In genomic region chr19:38690832-38691231, GRCh38 we compare ENCODE assay signal across 13 cellular contexts. TPM values are rescaled to one million over a fixed set of nuclear protein-coding genes. Genes with fewer than 3 reads are reported as not detected.
DNase-seq lines count a peak whose midpoint lies in the region; ATAC-seq and TF ChIP-seq lines count a peak whose summit lies in the region.
"Had no signal": no experiment of that assay in that cellular context is flagged by ENCODE, and none has a peak within 500 bp of the region (broad histone marks: within the 10 kb centered on the region; RNA-seq: fewer than 3 reads in every experiment).

No MANE protein-coding gene starts in this region.

- H3K27me3 ChIP-seq in upper lobe of left lung, result no peaks in the 10 kb centered on the region

- peaks cover 95% of the 10 kb centered on the region for H3K4me1 Mint-ChIP-seq in activated CD4-positive, alpha-beta memory T cell treated with anti-CD3 and anti-CD28 coated beads, Interleukin-2, amount 10 ng/mL, durations not matched to agents 7 days and 5 days
- H3K4me1 Mint-ChIP-seq in activated CD4-positive, alpha-beta memory T cell treated with anti-CD3 and anti-CD28 coated beads for 36 hours (ENCODE audit: low read depth), result peaks cover 66% of the 10 kb centered on the region
- peaks cover 95% of the 10 kb centered on the region for H3K4me1 Mint-ChIP-seq in dendritic cell treated with granulocyte-macrophage colony-stimulating factor and Interleukin-4, amounts not matched to agents 40 ng/mL and 50 ng/mL, for 4 days (ENCODE audit: low read depth)
- H3K4me1 Mint-ChIP-seq in natural killer cell treated with Interleukin-12 subunit alpha and Interleukin-12 subunit beta and Interleukin-15 and Interleukin-18, amount 100 ng/mL, for 72 hours (ENCODE audit: low read depth in 2 of 2), result peaks cover 72 to 75% of the 10 kb centered on the region in 2 donors
- H3K4me1 Mint-ChIP-seq in activated T-cell treated with anti-CD3 and anti-CD28 coated beads, Interleukin-2, amount 50 U/mL, for 72 hours (ENCODE audit: low read depth), result peaks cover 47% of the 10 kb centered on the region

- no peaks in the 10 kb centered on the region for H3K9me3 ChIP-seq in upper lobe of left lung

- H3K9me3 Mint-ChIP-seq in activated CD4-positive, alpha-beta memory T cell treated with anti-CD3 and anti-CD28 coated beads, Interleukin-2, amount 10 ng/mL, durations not matched to agents 7 days and 5 days, result no peaks in the 10 kb centered on the region
- no peaks in the 10 kb centered on the region for H3K9me3 Mint-ChIP-seq in activated CD4-positive, alpha-beta memory T cell treated with anti-CD3 and anti-CD28 coated beads for 36 hours
- H3K9me3 Mint-ChIP-seq in dendritic cell treated with granulocyte-macrophage colony-stimulating factor and Interleukin-4, amounts not matched to agents 40 ng/mL and 50 ng/mL, for 4 days, result no peaks in the 10 kb centered on the region
- H3K9me3 Mint-ChIP-seq in natural killer cell treated with Interleukin-12 subunit alpha and Interleukin-12 subunit beta and Interleukin-15 and Interleukin-18, amount 100 ng/mL, for 72 hours, result no peaks in the 10 kb centered on the region
- no peaks in the 10 kb centered on the region for H3K9me3 Mint-ChIP-seq in activated T-cell treated with anti-CD3 and anti-CD28 coated beads, Interleukin-2, amount 50 U/mL, for 72 hours
- H3K9me3 Mint-ChIP-seq: activated naive CD4-positive, alpha-beta T cell treated with anti-CD3 and anti-CD28 coated beads, Interleukin-2, amount 10 ng/mL, durations not matched to agents 7 days and 5 days had no signal

- WGBS in upper lobe of left lung, 2 donors, result 78 to 84% methylated on average over 7 of the region's 7 CpGs

- H3K36me3 ChIP-seq in upper lobe of left lung, result peaks cover 0 to 33% (median 6%) of the 10 kb centered on the region in 4 donors

- no peaks in the 10 kb centered on the region for H3K27me3 Mint-ChIP-seq in activated CD4-positive, alpha-beta memory T cell treated with anti-CD3 and anti-CD28 coated beads, Interleukin-2, amount 10 ng/mL, durations not matched to agents 7 days and 5 days
- H3K27me3 Mint-ChIP-seq in activated CD4-positive, alpha-beta memory T cell treated with anti-CD3 and anti-CD28 coated beads for 36 hours, result no peaks in the 10 kb centered on the region
- no peaks in the 10 kb centered on the region for H3K27me3 Mint-ChIP-seq in dendritic cell treated with granulocyte-macrophage colony-stimulating factor and Interleukin-4, amounts not matched to agents 40 ng/mL and 50 ng/mL, for 4 days
- no peaks in the 10 kb centered on the region for H3K27me3 Mint-ChIP-seq in natural killer cell treated with Interleukin-12 subunit alpha and Interleukin-12 subunit beta and Interleukin-15 and Interleukin-18, amount 100 ng/mL, for 72 hours
- no peaks in the 10 kb centered on the region for H3K27me3 Mint-ChIP-seq in activated T-cell treated with anti-CD3 and anti-CD28 coated beads, Interleukin-2, amount 50 U/mL, for 72 hours (ENCODE audit: low read depth)
- H3K27me3 Mint-ChIP-seq: activated naive CD4-positive, alpha-beta T cell treated with anti-CD3 and anti-CD28 coated beads, Interleukin-2, amount 10 ng/mL, durations not matched to agents 7 days and 5 days had no signal

- H3K27ac ChIP-seq in upper lobe of left lung, result peak overlapping the region; percentile 62 to 93 (median 80)

- H3K4me3 ChIP-seq in upper lobe of left lung, result no peak overlapping the region

- TF ChIP-seq CTCF in upper lobe of left lung (IDR thresholded peaks at IDR 0.05), result no peak

- CTCF ChIA-PET in activated CD4-positive, alpha-beta memory T cell treated with anti-CD3 and anti-CD28 coated beads, Interleukin-2, amount 10 ng/mL, durations not matched to agents 7 days and 5 days (lab: Charles Lee), result interaction anchor here (1.1 to 1.5 kb wide), 3 partner anchors 16 to 176 kb away, joined by 3 to 4 read pairs (median 3); partner anchors contain the start of gene ACTN4
- CTCF ChIA-PET in activated CD4-positive, alpha-beta memory T cell treated with anti-CD3 and anti-CD28 coated beads for 36 hours (lab: Charles Lee), result interaction anchor here (1.3 kb wide), 2 partner anchors 54 to 239 kb away, joined by 3 to 4 read pairs; partner anchors contain the start of genes MRPS12 and SARS2

- intact Hi-C loops in activated CD4-positive, alpha-beta memory T cell treated with anti-CD3 and anti-CD28 coated beads for 36 hours (cut with micrococcal nuclease), result no loop called here
- intact Hi-C loops in dendritic cell treated with granulocyte-macrophage colony-stimulating factor and Interleukin-4, amounts not matched to agents 40 ng/mL and 50 ng/mL, for 4 days (cut with micrococcal nuclease), result no loop called here

- H3K4me1 ChIP-seq in upper lobe of left lung, result peaks cover 85 to 98% (median 88%) of the 10 kb centered on the region in 4 donors

- H3K4me3 Mint-ChIP-seq in activated CD4-positive, alpha-beta memory T cell treated with anti-CD3 and anti-CD28 coated beads, Interleukin-2, amount 10 ng/mL, durations not matched to agents 7 days and 5 days, result no peak overlapping the region
- no peak overlapping the region for H3K4me3 Mint-ChIP-seq in activated CD4-positive, alpha-beta memory T cell treated with anti-CD3 and anti-CD28 coated beads for 36 hours
- no peak overlapping the region for H3K4me3 Mint-ChIP-seq in dendritic cell treated with granulocyte-macrophage colony-stimulating factor and Interleukin-4, amounts not matched to agents 40 ng/mL and 50 ng/mL, for 4 days
- H3K4me3 Mint-ChIP-seq in natural killer cell treated with Interleukin-12 subunit alpha and Interleukin-12 subunit beta and Interleukin-15 and Interleukin-18, amount 100 ng/mL, for 72 hours, result peak overlapping the region; percentile 25
- no peak overlapping the region for H3K4me3 Mint-ChIP-seq in activated T-cell treated with anti-CD3 and anti-CD28 coated beads, Interleukin-2, amount 50 U/mL, for 72 hours
- H3K4me3 Mint-ChIP-seq: activated naive CD4-positive, alpha-beta T cell treated with anti-CD3 and anti-CD28 coated beads, Interleukin-2, amount 10 ng/mL, durations not matched to agents 7 days and 5 days had no signal

- POLR2A ChIA-PET in activated CD4-positive, alpha-beta memory T cell treated with anti-CD3 and anti-CD28 coated beads, Interleukin-2, amount 10 ng/mL, durations not matched to agents 7 days and 5 days (lab: Charles Lee), result interaction anchor here (0.9 to 4.6 kb wide), 5 partner anchors 9 to 288 kb away, joined by 3 to 18 read pairs (median 4); partner anchors contain the start of genes ACTN4 and FAM98C
- POLR2A ChIA-PET in activated CD4-positive, alpha-beta memory T cell treated with anti-CD3 and anti-CD28 coated beads for 36 hours (lab: Charles Lee), result no interaction called here

- H3K36me3 Mint-ChIP-seq in activated CD4-positive, alpha-beta memory T cell treated with anti-CD3 and anti-CD28 coated beads, Interleukin-2, amount 10 ng/mL, durations not matched to agents 7 days and 5 days (ENCODE audit: low read depth), result peaks cover 60% of the 10 kb centered on the region
- H3K36me3 Mint-ChIP-seq in activated CD4-positive, alpha-beta memory T cell treated with anti-CD3 and anti-CD28 coated beads for 36 hours, result peaks cover 1% of the 10 kb centered on the region
- H3K36me3 Mint-ChIP-seq in dendritic cell treated with granulocyte-macrophage colony-stimulating factor and Interleukin-4, amounts not matched to agents 40 ng/mL and 50 ng/mL, for 4 days (ENCODE audit: low read depth), result peaks cover 25% of the 10 kb centered on the region
- no peaks in the 10 kb centered on the region for H3K36me3 Mint-ChIP-seq in natural killer cell treated with Interleukin-12 subunit alpha and Interleukin-12 subunit beta and Interleukin-15 and Interleukin-18, amount 100 ng/mL, for 72 hours
- H3K36me3 Mint-ChIP-seq in activated T-cell treated with anti-CD3 and anti-CD28 coated beads, Interleukin-2, amount 50 U/mL, for 72 hours (ENCODE audit: insufficient read depth in 2 of 2), result peaks cover 0 to 5% of the 10 kb centered on the region in 2 donors

- no peak for TF ChIP-seq POLR2A in upper lobe of left lung (IDR thresholded peaks at IDR 0.05)

- no peak for ATAC-seq in natural killer cell treated with Interleukin-12 subunit alpha and Interleukin-12 subunit beta and Interleukin-15 and Interleukin-18, amount 100 ng/mL, for 72 hours
- no peak for ATAC-seq in upper lobe of left lung (ENCODE audit: low FRiP score in 2 of 2)
- ATAC-seq in activated T-cell treated with anti-CD3 and anti-CD28 coated beads, Interleukin-2, amount 50 U/mL, for 72 hours (replicated peaks in 1 of 2), result no peak
- ATAC-seq: activated CD4-positive, CD25-positive, alpha-beta regulatory T cell treated with anti-CD3 and anti-CD28 coated beads, Interleukin-2, amount 50 U/mL, for 24 hours had no signal

- DNase-seq in activated CD4-positive, alpha-beta memory T cell treated with anti-CD3 and anti-CD28 coated beads, Interleukin-2, amount 10 ng/mL, durations not matched to agents 7 days and 5 days, result no peak
- no peak for DNase-seq in activated CD4-positive, alpha-beta memory T cell treated with anti-CD3 and anti-CD28 coated beads for 36 hours
- no peak for DNase-seq in natural killer cell treated with Interleukin-12 subunit alpha and Interleukin-12 subunit beta and Interleukin-15 and Interleukin-18, amount 100 ng/mL, for 72 hours (ENCODE audit: low spot score)
- no peak for DNase-seq in upper lobe of left lung
- DNase-seq in activated T-cell treated with anti-CD3 and anti-CD28 coated beads, Interleukin-2, amount 50 U/mL, for 72 hours, result no peak
- no peak for DNase-seq in SK-N-DZ (ENCODE audit: low spot score)
- DNase-seq in central memory CD4-positive, alpha-beta T cell, result no peak
- DNase-seq: ACHN; activated naive CD4-positive, alpha-beta T cell treated with anti-CD3 and anti-CD28 coated beads, Interleukin-2, amount 10 ng/mL, durations not matched to agents 7 days and 5 days; dermis blood vessel endothelial cell; GDM1 had no signal

- H3K27ac Mint-ChIP-seq in activated CD4-positive, alpha-beta memory T cell treated with anti-CD3 and anti-CD28 coated beads, Interleukin-2, amount 10 ng/mL, durations not matched to agents 7 days and 5 days, result peak overlapping the region; percentile 91
- no peak overlapping the region for H3K27ac Mint-ChIP-seq in activated CD4-positive, alpha-beta memory T cell treated with anti-CD3 and anti-CD28 coated beads for 36 hours
- H3K27ac Mint-ChIP-seq in dendritic cell treated with granulocyte-macrophage colony-stimulating factor and Interleukin-4, amounts not matched to agents 40 ng/mL and 50 ng/mL, for 4 days, result peak overlapping the region; percentile 60
- H3K27ac Mint-ChIP-seq in natural killer cell treated with Interleukin-12 subunit alpha and Interleukin-12 subunit beta and Interleukin-15 and Interleukin-18, amount 100 ng/mL, for 72 hours, result peak overlapping the region; percentile 91 to 98
- H3K27ac Mint-ChIP-seq in activated T-cell treated with anti-CD3 and anti-CD28 coated beads, Interleukin-2, amount 50 U/mL, for 72 hours, result no peak overlapping the region

- TF ChIP-seq EP300 in upper lobe of left lung (IDR thresholded peaks at IDR 0.05), result no peak

RNA-seq across cellular contexts. Expression of gene ACTN4, which starts 43.4 kb away (rescaled TPM):
- total RNA-seq in activated CD4-positive, alpha-beta memory T cell treated with anti-CD3 and anti-CD28 coated beads, Interleukin-2, amount 10 ng/mL, durations not matched to agents 7 days and 5 days, result 100 to 1,000 TPM; 532 to 534 TPM
- total RNA-seq in activated CD4-positive, alpha-beta memory T cell treated with anti-CD3 and anti-CD28 coated beads for 36 hours, result 100 to 1,000 TPM; 267 to 270 TPM
- total RNA-seq in natural killer cell treated with Interleukin-12 subunit alpha and Interleukin-12 subunit beta and Interleukin-15 and Interleukin-18, amount 100 ng/mL, for 72 hours, result 100 to 1,000 TPM; 342 to 574 TPM
- total RNA-seq in upper lobe of left lung, result 100 to 1,000 TPM; 162 to 636 (median 512) TPM
- 100 to 1,000 TPM; 200 to 227 TPM for total RNA-seq in activated T-cell treated with anti-CD3 and anti-CD28 coated beads, Interleukin-2, amount 50 U/mL, for 72 hours
- 85.3 and 95.3 TPM in 2 replicates for polyA plus RNA-seq in SK-N-DZ (2014; cell fraction: cytosol; rRNA removed)
- polyA plus RNA-seq in SK-N-DZ (2014; cell fraction: nucleus; rRNA removed), result 124 and 196 TPM in 2 replicates

RNA-seq across cellular contexts. Expression of gene CAPN12, which starts 53.4 kb away (rescaled TPM):
- total RNA-seq in activated CD4-positive, alpha-beta memory T cell treated with anti-CD3 and anti-CD28 coated beads, Interleukin-2, amount 10 ng/mL, durations not matched to agents 7 days and 5 days, result 10 to 100 TPM; 22.9 to 24.9 TPM
- total RNA-seq in activated CD4-positive, alpha-beta memory T cell treated with anti-CD3 and anti-CD28 coated beads for 36 hours, result 1 to 10 TPM; 7.1 to 9.0 TPM
- 10 to 100 TPM in 1 of 2 donors, 1 to 10 TPM in 1; 3.6 to 10.4 TPM for total RNA-seq in natural killer cell treated with Interleukin-12 subunit alpha and Interleukin-12 subunit beta and Interleukin-15 and Interleukin-18, amount 100 ng/mL, for 72 hours
- 10 to 100 TPM in 3 of 6 donors, 1 to 10 TPM in 3; 5.2 to 93.2 (median 11.1) TPM for total RNA-seq in upper lobe of left lung
- total RNA-seq in activated T-cell treated with anti-CD3 and anti-CD28 coated beads, Interleukin-2, amount 50 U/mL, for 72 hours, result 10 to 100 TPM in 1 of 2 donors, 1 to 10 TPM in 1; 8.3 to 15.2 TPM
- polyA plus RNA-seq in SK-N-DZ (2014; cell fraction: cytosol; rRNA removed), result 0.37 and 0.42 TPM in 2 replicates
- polyA plus RNA-seq in SK-N-DZ (2014; cell fraction: nucleus; rRNA removed), result 1.6 and 3.9 TPM in 2 replicates
- total RNA-seq: dermis blood vessel endothelial cell had no signal

Comparison
In these comparisons a context has a peak if more than half of its experiments do, and no peak if none do; other contexts are left out.
1. H3K27ac Mint-ChIP-seq: peak in activated CD4-positive, alpha-beta memory T cell treated with anti-CD3 and anti-CD28 coated beads, Interleukin-2, amount 10 ng/mL, durations not matched to agents 7 days and 5 days (single experiment), dendritic cell treated with granulocyte-macrophage colony-stimulating factor and Interleukin-4, amounts not matched to agents 40 ng/mL and 50 ng/mL, for 4 days (single experiment) and natural killer cell treated with Interleukin-12 subunit alpha and Interleukin-12 subunit beta and Interleukin-15 and Interleukin-18, amount 100 ng/mL, for 72 hours (2 of 2); none in activated CD4-positive, alpha-beta memory T cell treated with anti-CD3 and anti-CD28 coated beads for 36 hours (single experiment) and activated T-cell treated with anti-CD3 and anti-CD28 coated beads, Interleukin-2, amount 50 U/mL, for 72 hours (single experiment).